9 cellular contexts compared by ENCODE assay signal in the genomic region with DNA sequence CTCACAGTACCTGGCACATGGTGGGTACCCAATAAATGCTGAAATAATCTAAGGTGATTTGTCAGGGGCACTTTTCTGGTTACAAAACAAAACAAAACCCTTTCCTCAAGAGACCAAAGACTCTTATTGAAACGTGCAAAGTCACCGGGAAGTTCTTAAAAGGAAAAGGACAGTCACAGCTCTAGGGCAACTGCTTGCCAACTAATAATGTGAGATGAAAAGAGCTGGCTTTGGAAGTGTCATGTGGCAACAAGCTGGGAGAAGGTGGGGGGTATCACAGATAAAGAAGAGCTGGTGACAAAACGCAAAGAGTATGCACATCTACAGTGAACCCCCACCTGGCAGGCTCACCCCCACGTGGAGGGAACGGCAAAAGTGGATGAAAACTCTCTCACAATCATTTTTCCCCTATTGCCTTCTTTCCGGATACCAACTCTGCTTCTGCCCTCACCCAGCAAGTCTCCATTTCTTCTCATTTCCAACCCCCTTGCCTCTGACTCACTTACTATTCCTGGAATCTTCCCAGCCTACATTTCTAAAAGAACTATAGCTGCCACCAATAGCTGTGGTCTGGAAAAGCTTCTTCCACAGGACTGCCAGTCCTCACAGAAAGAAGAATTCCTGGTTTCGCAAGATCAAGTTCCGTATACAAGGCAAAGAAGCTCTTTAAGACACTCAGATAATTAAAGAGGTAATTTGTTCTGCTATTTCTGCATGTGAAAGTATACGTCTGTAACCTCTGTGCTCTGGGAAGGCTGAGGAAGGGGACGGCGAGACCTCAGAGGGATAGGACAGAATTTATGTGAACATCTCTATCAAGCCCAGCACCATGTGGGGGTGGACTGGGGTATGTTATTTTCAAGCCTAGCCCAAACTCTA. TPM values are rescaled to one million over a fixed set of nuclear protein-coding genes. Genes with fewer than 3 reads are reported as not detected.
A peak's percentile ranks its signal among the peaks of the same experiment; 100 is the strongest.
DNase-seq lines count a peak whose midpoint lies in the region; ATAC-seq and TF ChIP-seq lines count a peak whose summit lies in the region.
"Had no signal": no experiment of that assay in that cellular context is flagged by ENCODE, and none has a peak within 500 bp of the region (broad histone marks: within the 10 kb centered on the region; RNA-seq: fewer than 3 reads in every experiment).

No MANE protein-coding gene starts in this region.

- WGBS in mesenchymal stem cell: 47% methylated on average over 11 of the region's 11 CpGs
- 33 to 55% methylated on average over 11 of the region's 11 CpGs for WGBS in upper lobe of left lung, 2 donors

- H3K27ac Mint-ChIP-seq in stimulated activated memory B cell treated with anti-CD40 and anti-IgM and Interleukin-4, amounts not matched to agents 10 μg/mL and 1 μg/mL and 100 μg/mL, for 72 hours: no peak overlapping the region

- TF ChIP-seq CTCF in choroid plexus epithelial cell (conservative IDR thresholded peaks at IDR 0.05; ENCODE audit: low read depth, low read length) (no peak), upper lobe of left lung (IDR thresholded peaks at IDR 0.05) (no peak)

- peak overlapping the region; percentile 83 to 90 for H2BK12ac ChIP-seq in mesenchymal stem cell (ENCODE audit: low read length in 2 of 2)

- TF ChIP-seq POLR2A in upper lobe of left lung (IDR thresholded peaks at IDR 0.05): no peak

- peaks cover 19% of the 10 kb centered on the region for H3K79me1 ChIP-seq in mesenchymal stem cell (replicated peaks; ENCODE audit: low read length, poor library complexity, severe bottlenecking)

- H3K36me3 Mint-ChIP-seq in stimulated activated memory B cell treated with anti-CD40 and anti-IgM and Interleukin-4, amounts not matched to agents 10 μg/mL and 1 μg/mL and 100 μg/mL, for 72 hours: peaks cover 60% of the 10 kb centered on the region

- H4K8ac ChIP-seq in mesenchymal stem cell (ENCODE audit: low read length): peak overlapping the region; percentile 81

- H2BK5ac ChIP-seq in mesenchymal stem cell (ENCODE audit: low read depth, low read length, poor library complexity, severe bottlenecking): peak overlapping the region; percentile 66

- H3K36me3 ChIP-seq in HUES6 (ENCODE audit: control insufficient read depth, insufficient read depth, low read length) (peaks cover 60% of the 10 kb centered on the region), mesenchymal stem cell (ENCODE audit: control insufficient read depth in 1 of 2, insufficient read depth in 2 of 2, low read depth in 1 of 2, low read length in 2 of 2) (peaks cover 31 to 55% of the 10 kb centered on the region in 2 experiments), upper lobe of left lung (peaks cover 21 to 74% (median 32%) of the 10 kb centered on the region in 4 donors), SJCRH30 (peaks cover 28% of the 10 kb centered on the region; the same call in 1 of the 2 replicates)
- peaks cover 35% of the 10 kb centered on the region for H3K36me3 ChIP-seq in effector memory CD4-positive, alpha-beta T cell (ENCODE audit: control insufficient read depth, insufficient read depth, low read length)

- H3K4me1 ChIP-seq in HUES6 (ENCODE audit: control insufficient read depth, insufficient read depth, low read length) (peaks cover 9% of the 10 kb centered on the region; the same call in 1 of the 2 replicates), mesenchymal stem cell (ENCODE audit: control insufficient read depth, insufficient read depth, low read depth, low read length) (peaks cover 12% of the 10 kb centered on the region), upper lobe of left lung (peaks cover 19 to 39% (median 29%) of the 10 kb centered on the region in 4 donors), SJCRH30 (no peaks in the 10 kb centered on the region)
- no peaks in the 10 kb centered on the region for H3K4me1 ChIP-seq in effector memory CD4-positive, alpha-beta T cell (ENCODE audit: control insufficient read depth, insufficient read depth, low read length, poor library complexity, severe bottlenecking)

- H2AK5ac ChIP-seq in mesenchymal stem cell (ENCODE audit: low read length, severe bottlenecking): peak overlapping the region; percentile 94

- H3K27me3 ChIP-seq in HUES6 (ENCODE audit: control insufficient read depth, insufficient read depth, low read length) (no peaks in the 10 kb centered on the region), mesenchymal stem cell (ENCODE audit: control insufficient read depth in 1 of 2, insufficient read depth in 1 of 2, low read length in 2 of 2) (no peaks in the 10 kb centered on the region), upper lobe of left lung (no peaks in the 10 kb centered on the region), SJCRH30 (no peaks in the 10 kb centered on the region)
- H3K27me3 ChIP-seq in effector memory CD4-positive, alpha-beta T cell (replicated peaks; ENCODE audit: control insufficient read depth, insufficient read depth, low read length, poor library complexity, severe bottlenecking): no peaks in the 10 kb centered on the region

- peak overlapping the region; percentile 77 to 97 for H3K4ac ChIP-seq in mesenchymal stem cell (ENCODE audit: low read depth in 1 of 2, low read length in 2 of 2)

- peak overlapping the region; percentile 8 for H3K4me2 ChIP-seq in mesenchymal stem cell (ENCODE audit: low read length, poor library complexity, severe bottlenecking)

- peak overlapping the region; percentile 68 for H2BK15ac ChIP-seq in mesenchymal stem cell (ENCODE audit: low read depth, poor library complexity, severe bottlenecking)

- H3K9me3 Mint-ChIP-seq in stimulated activated memory B cell treated with anti-CD40 and anti-IgM and Interleukin-4, amounts not matched to agents 10 μg/mL and 1 μg/mL and 100 μg/mL, for 72 hours: no peaks in the 10 kb centered on the region

- H3K27ac ChIP-seq in HUES6 (ENCODE audit: low read depth, low read length) (no peak overlapping the region), mesenchymal stem cell (ENCODE audit: low read length, poor library complexity, severe bottlenecking) (peak overlapping the region; percentile 95), upper lobe of left lung (peak overlapping the region; percentile 71 to 84 (median 79)), SJCRH30 (no peak overlapping the region)
- no peak overlapping the region for H3K27ac ChIP-seq in effector memory CD4-positive, alpha-beta T cell (ENCODE audit: insufficient read depth, low read length, poor library complexity, severe bottlenecking)

- no peak overlapping the region for H3K14ac ChIP-seq in mesenchymal stem cell (ENCODE audit: low read length in 2 of 2)

- no peak overlapping the region for H3K4me3 Mint-ChIP-seq in stimulated activated memory B cell treated with anti-CD40 and anti-IgM and Interleukin-4, amounts not matched to agents 10 μg/mL and 1 μg/mL and 100 μg/mL, for 72 hours

- H2BK120ac ChIP-seq in mesenchymal stem cell (ENCODE audit: low read depth, low read length): peak overlapping the region; percentile 81

- no peaks in the 10 kb centered on the region for H3K9me3 ChIP-seq in HUES6 (ENCODE audit: control insufficient read depth, insufficient read depth, low read depth, low read length)
- no peaks in the 10 kb centered on the region for H3K9me3 ChIP-seq in mesenchymal stem cell (ENCODE audit: control insufficient read depth, low read length)
- no peaks in the 10 kb centered on the region for H3K9me3 ChIP-seq in upper lobe of left lung
- H3K9me3 ChIP-seq in effector memory CD4-positive, alpha-beta T cell (ENCODE audit: control insufficient read depth, low read length): no peaks in the 10 kb centered on the region
- H3K9me3 ChIP-seq in SJCRH30 (replicated peaks): no peaks in the 10 kb centered on the region

- H4K91ac ChIP-seq in mesenchymal stem cell (ENCODE audit: low read length): peak overlapping the region; percentile 88

- DNase-seq in choroid plexus epithelial cell (ENCODE audit: low read depth) (peak; percentile 96), mesenchymal stem cell (peak; percentile 98), upper lobe of left lung (no peak), SJCRH30 (no peak)
- DNase-seq in effector memory CD4-positive, alpha-beta T cell: no peak
- DNase-seq: NCI-H2081 had no signal

- H3K23ac ChIP-seq in mesenchymal stem cell (ENCODE audit: low read length in 2 of 2): no peak overlapping the region

- H3K4me1 Mint-ChIP-seq in stimulated activated memory B cell treated with anti-CD40 and anti-IgM and Interleukin-4, amounts not matched to agents 10 μg/mL and 1 μg/mL and 100 μg/mL, for 72 hours: peaks cover 8% of the 10 kb centered on the region

- no peaks in the 10 kb centered on the region for H3K27me3 Mint-ChIP-seq in stimulated activated memory B cell treated with anti-CD40 and anti-IgM and Interleukin-4, amounts not matched to agents 10 μg/mL and 1 μg/mL and 100 μg/mL, for 72 hours

- no peak for TF ChIP-seq EP300 in upper lobe of left lung (IDR thresholded peaks at IDR 0.05)

- H3K9ac ChIP-seq in HUES6 (ENCODE audit: low read length) (peak overlapping the region; percentile 7), mesenchymal stem cell (ENCODE audit: low read length) (peak overlapping the region; percentile 85)

- ATAC-seq in upper lobe of left lung (ENCODE audit: low FRiP score in 2 of 2): peak; percentile 72 to 78
- ATAC-seq in stimulated activated memory B cell treated with anti-CD40 and anti-IgM and Interleukin-4, amounts not matched to agents 10 μg/mL and 1 μg/mL and 100 μg/mL, for 72 hours: no peak

- H3K4me3 ChIP-seq in HUES6 (ENCODE audit: low read depth, low read length): no peak overlapping the region
- no peak overlapping the region for H3K4me3 ChIP-seq in choroid plexus epithelial cell (ENCODE audit: low read depth, low read length)
- H3K4me3 ChIP-seq in mesenchymal stem cell (ENCODE audit: insufficient read depth in 1 of 2, low read depth in 1 of 2, low read length in 2 of 2): peak overlapping the region in 1 of 2 experiments; percentile 52
- H3K4me3 ChIP-seq in upper lobe of left lung: no peak overlapping the region
- H3K4me3 ChIP-seq in effector memory CD4-positive, alpha-beta T cell (ENCODE audit: insufficient read depth, low read depth, low read length, poor library complexity, severe bottlenecking): no peak overlapping the region
- no peak overlapping the region for H3K4me3 ChIP-seq in SJCRH30

- H3K18ac ChIP-seq in mesenchymal stem cell (ENCODE audit: low read depth in 1 of 2, low read length in 2 of 2): peak overlapping the region; percentile 78 to 96

- no peak overlapping the region for H2AFZ ChIP-seq in mesenchymal stem cell (ENCODE audit: low read depth, low read length)

RNA-seq across cellular contexts. Expression of a gene that starts 21.8 kb away (rescaled TPM):
- 63.7 TPM for polyA plus RNA-seq in mesenchymal stem cell (2013, experiment 1 of 2)
- 61.6 TPM for polyA plus RNA-seq in mesenchymal stem cell (2013, experiment 2 of 2)
- 100 to 1,000 TPM in 3 of 6 donors, 10 to 100 TPM in 3; 52.7 to 201 (median 98.9) TPM for total RNA-seq in upper lobe of left lung
- 0.28 and 0.77 TPM in 2 replicates for total RNA-seq in SJCRH30 (2014; rRNA removed; shearing (Covaris generic))
- total RNA-seq: activated CD8-positive, alpha-beta memory T cell treated with anti-CD3 and anti-CD28 coated beads for 36 hours had no signal

RNA-seq across cellular contexts. Expression of a gene that starts 57.3 kb away (rescaled TPM):
- 22.4 TPM for polyA plus RNA-seq in mesenchymal stem cell (2013, experiment 1 of 2)
- 23.4 TPM for polyA plus RNA-seq in mesenchymal stem cell (2013, experiment 2 of 2)
- total RNA-seq in upper lobe of left lung: 10 to 100 TPM; 19.6 to 46.1 (median 28.9) TPM
- 46.1 and 53.4 TPM in 2 replicates for total RNA-seq in SJCRH30 (2014; rRNA removed; shearing (Covaris generic))

Comparison
In these comparisons a context has a peak if more than half of its experiments do, and no peak if none do; other contexts are left out.
1. H3K27ac ChIP-seq: peak in mesenchymal stem cell (single experiment) and upper lobe of left lung (4 of 4); none in HUES6 (single experiment), effector memory CD4-positive, alpha-beta T cell (single experiment) and SJCRH30 (single experiment).
2. DNase-seq: peak in choroid plexus epithelial cell (single experiment) and mesenchymal stem cell (single experiment); none in upper lobe of left lung (0 of 2), effector memory CD4-positive, alpha-beta T cell (0 of 3) and SJCRH30 (0 of 2).
3. RNA of a gene that starts 21.8 kb away (total RNA-seq): 52.7 to 201 TPM in upper lobe of left lung; 0.28 to 0.77 TPM in SJCRH30; every median in the first group is over 10 times any median in the second.